ENCODE assay signal across 1 cellular context in genomic region chr20:3821996-3822395, GRCh38.
TF ChIP-seq lines count a peak whose summit lies in the region.

No MANE protein-coding gene starts in this region.

TF ChIP-seq in GM23338, 12 proteins besides CTCF, POLR2A, EP300 and RAD21 (continued from another document):
- TF ChIP-seq ZNF462 (CRISPR knock-in tag; IDR thresholded peaks at IDR 0.05): no peak
- no peak for TF ChIP-seq REST (IDR thresholded peaks at IDR 0.05; ENCODE audit: unreplicated experiment)
- TF ChIP-seq ETS1 (IDR thresholded peaks at IDR 0.05): no peak
- no peak for TF ChIP-seq NANOG (IDR thresholded peaks at IDR 0.05; ENCODE audit: borderline replicate concordance)
- no peak for TF ChIP-seq ZNF114 (CRISPR knock-in tag; IDR thresholded peaks at IDR 0.05)
- no peak for TF ChIP-seq POLR2AphosphoS5 (IDR thresholded peaks at IDR 0.05; ENCODE audit: low read depth)
- no peak for TF ChIP-seq ZNF331 (CRISPR knock-in tag; IDR thresholded peaks at IDR 0.05; ENCODE audit: low read depth)
